ENCODE assay signal across 24 cellular contexts in the genomic region with DNA sequence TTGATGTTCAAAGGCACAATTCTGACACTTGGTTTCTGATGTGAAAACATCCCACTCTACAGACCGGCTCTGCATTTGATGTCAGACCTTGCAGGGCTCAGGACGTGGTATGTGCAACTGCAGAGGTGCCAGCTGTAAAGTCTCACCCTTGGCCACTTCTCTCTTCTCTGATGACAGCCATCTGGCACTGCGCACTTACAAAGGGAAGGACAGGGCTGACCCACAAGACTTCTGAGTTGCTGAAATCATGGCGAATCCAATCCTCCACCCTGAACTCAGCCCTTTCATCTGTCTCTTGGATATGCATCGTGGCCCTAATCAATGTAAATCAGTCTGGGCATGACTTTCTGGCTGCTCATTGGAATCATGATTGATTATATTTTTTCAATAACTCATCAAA.
"Had no signal": no experiment of that assay in that cellular context is flagged by ENCODE, and none has a peak within 500 bp of the region (broad histone marks: within the 10 kb centered on the region; RNA-seq: fewer than 3 reads in every experiment).

No MANE protein-coding gene starts in this region.

- H3K27me3 ChIP-seq: colonic mucosa, gastroesophageal sphincter, hepatocyte, neural progenitor cell, suprapubic skin, tibial nerve had no signal

- H3K4me3 ChIP-seq: colonic mucosa, dorsolateral prefrontal cortex, gastroesophageal sphincter, hepatocyte, lower lobe of right lung, neural progenitor cell, prostate gland, smooth muscle cell, suprapubic skin, tibial nerve had no signal

- H3K9me3 ChIP-seq: colonic mucosa, gastroesophageal sphincter, lower lobe of right lung, prostate gland, suprapubic skin, tibial nerve had no signal

- H3K27ac ChIP-seq: colonic mucosa, dorsolateral prefrontal cortex, hepatocyte, lower lobe of right lung, neural progenitor cell, prostate gland, suprapubic skin, tibial nerve had no signal

- H3K4me1 ChIP-seq: colonic mucosa, prostate gland had no signal

- DNase-seq: activated CD4-positive, alpha-beta T cell treated with anti-CD3 and anti-CD28 coated beads for 36 hours; activated CD4-positive, CD25-positive, alpha-beta regulatory T cell; activated CD8-positive, alpha-beta T cell treated with anti-CD3 and anti-CD28 coated beads, Interleukin-2, amount 10 ng/mL, durations not matched to agents 7 days and 5 days; activated naive CD4-positive, alpha-beta T cell; activated T-cell treated with anti-CD3 and anti-CD28 coated beads, Interleukin-2, amount 50 U/mL, for 24 hours; anterior cingulate cortex; cerebellar nuclear complex; colonic mucosa; effector memory CD8-positive, alpha-beta T cell; lower lobe of right lung; mesenchymal stem cell; natural killer cell; occipital lobe; retina; stimulated activated CD4-positive, alpha-beta T cell treated with anti-CD3 and anti-CD28 coated beads, Interleukin-15, amount 100 ng/mL, for 24 hours; stimulated activated naive CD4-positive, alpha-beta T cell had no signal

- ATAC-seq: activated CD4-positive, alpha-beta T cell treated with anti-CD3 and anti-CD28 coated beads for 36 hours; activated CD8-positive, alpha-beta T cell treated with anti-CD3 and anti-CD28 coated beads, Interleukin-2, amount 10 ng/mL, durations not matched to agents 7 days and 5 days; effector memory CD8-positive, alpha-beta T cell; gastroesophageal sphincter; natural killer cell had no signal

- H3K36me3 ChIP-seq: colonic mucosa, gastroesophageal sphincter, lower lobe of right lung, neural progenitor cell, prostate gland, suprapubic skin, tibial nerve had no signal
